ENCODE assay signal across 9 cellular contexts in genomic region chr1:100039571-100039970, GRCh38.
DNase-seq lines count a peak whose midpoint lies in the region; ATAC-seq, FAIRE-seq and TF ChIP-seq lines count a peak whose summit lies in the region.
"Had no signal": no experiment of that assay in that cellular context is flagged by ENCODE, and none has a peak within 500 bp of the region (broad histone marks: within the 10 kb centered on the region; RNA-seq: fewer than 3 reads in every experiment).

No MANE protein-coding gene starts in this region.

- H3K27me3 ChIP-seq in RWPE2 (ENCODE audit: insufficient read depth, poor library complexity, severe bottlenecking) (no peaks in the 10 kb centered on the region), esophagus muscularis mucosa (no peaks in the 10 kb centered on the region), psoas muscle (ENCODE audit: insufficient read depth in 3 of 3, low read length in 2 of 3) (no peaks in the 10 kb centered on the region)

- TF ChIP-seq CTCF in RWPE2 (IDR thresholded peaks at IDR 0.05; ENCODE audit: poor library complexity, severe bottlenecking) (no peak), esophagus muscularis mucosa (IDR thresholded peaks at IDR 0.05) (no peak), psoas muscle (IDR thresholded peaks at IDR 0.05) (no peak)

- H3K36me3 ChIP-seq in RWPE2 (ENCODE audit: low read depth): peaks cover 21% of the 10 kb centered on the region
- peaks cover 0 to 2% (median 0%) of the 10 kb centered on the region in 4 donors for H3K36me3 ChIP-seq in esophagus muscularis mucosa
- H3K36me3 ChIP-seq in psoas muscle (ENCODE audit: insufficient read depth in 1 of 2, low read depth in 1 of 2): no peaks in the 10 kb centered on the region

- no peak for DNase-seq in GM19239 (ENCODE audit: insufficient read length, low spot score)
- DNase-seq in RWPE2 (ENCODE audit: low spot score): no peak
- DNase-seq in esophagus muscularis mucosa (ENCODE audit: extremely low spot score): no peak
- DNase-seq in psoas muscle: no peak
- DNase-seq in left colon: no peak
- no peak for DNase-seq in NCI-H2107 treated with DMSO at 0.1 percent for 48 hours (lab: John Stamatoyannopoulos, UW; ENCODE audit: unreplicated experiment)
- DNase-seq: stimulated activated CD8-positive, alpha-beta memory T cell treated with anti-CD3 and anti-CD28 coated beads, Interleukin-4, amount 100 ng/mL, for 48 hours had no signal

- H3K27ac ChIP-seq in RWPE2 (ENCODE audit: poor library complexity, severe bottlenecking): peak overlapping the region; percentile 81
- H3K27ac ChIP-seq in esophagus muscularis mucosa (replicated peaks in 1 of 4): peak overlapping the region; percentile 97 to 100 (median 98)
- peak overlapping the region; percentile 96 for H3K27ac ChIP-seq in psoas muscle

- no peak for TF ChIP-seq POLR2A in esophagus muscularis mucosa (IDR thresholded peaks at IDR 0.05; ENCODE audit: low read depth)

- WGBS in esophagus muscularis mucosa: 12% methylated on average over 2 of the region's 2 CpGs
- WGBS in psoas muscle, 3 donors: 14 to 19% (median 15%) methylated on average over 2 of the region's 2 CpGs

- FAIRE-seq in GM19239 (lab: Jason Lieb, UNC): peak; percentile 14

- H3K4me1 ChIP-seq in RWPE2 (ENCODE audit: insufficient read depth, poor library complexity, severe bottlenecking) (peaks cover 18% of the 10 kb centered on the region), esophagus muscularis mucosa (peaks cover 18 to 68% (median 59%) of the 10 kb centered on the region in 4 donors), psoas muscle (peaks cover 42% of the 10 kb centered on the region)

- intact Hi-C loops in esophagus muscularis mucosa (cut with DNase I) (loop anchor here (5.0 to 10.0 kb wide), 2 partner anchors 93 to 235 kb away; partner anchors contain the start of genes SASS6 and TRMT13), psoas muscle (cut with DNase I) (loop anchor here in 1 of 2 donors (5.0 to 10.0 kb wide), 2 partner anchors 67 to 235 kb away; no protein-coding TSS in a partner anchor), left colon (cut with DNase I, micrococcal nuclease) (no loop called here)

- TF ChIP-seq EP300 in esophagus muscularis mucosa (IDR thresholded peaks at IDR 0.05): no peak

- peak overlapping the region; percentile 64 for H3K4me3 ChIP-seq in RWPE2 (ENCODE audit: severe bottlenecking)
- peak overlapping the region; percentile 80 to 98 (median 82) for H3K4me3 ChIP-seq in esophagus muscularis mucosa
- H3K4me3 ChIP-seq in psoas muscle: peak overlapping the region; percentile 92

- H3K9me3 ChIP-seq in RWPE2 (ENCODE audit: severe bottlenecking) (no peaks in the 10 kb centered on the region), esophagus muscularis mucosa (no peaks in the 10 kb centered on the region), psoas muscle (no peaks in the 10 kb centered on the region)

- ATAC-seq in RWPE2 (ENCODE audit: low read depth) (no peak), psoas muscle (no peak), left colon (no peak), HG02840 (IDR thresholded peaks at IDR 0.05; ENCODE audit: low FRiP score, unreplicated experiment) (no peak), GM18519 (IDR thresholded peaks at IDR 0.05; ENCODE audit: low FRiP score, unreplicated experiment) (no peak)
